16 cellular contexts compared by ENCODE assay signal in genomic region chr2:9543557-9543956, GRCh38. TPM values are rescaled to one million over a fixed set of nuclear protein-coding genes. Genes with fewer than 3 reads are reported as not detected.
A peak's percentile ranks its signal among the peaks of the same experiment; 100 is the strongest.
DNase-seq lines count a peak whose midpoint lies in the region; ATAC-seq and TF ChIP-seq lines count a peak whose summit lies in the region.
"Had no signal": no experiment of that assay in that cellular context is flagged by ENCODE, and none has a peak within 500 bp of the region (broad histone marks: within the 10 kb centered on the region; RNA-seq: fewer than 3 reads in every experiment).

No MANE protein-coding gene starts in this region.

- H3K36me3 Mint-ChIP-seq in activated naive CD8-positive, alpha-beta T cell treated with anti-CD3 and anti-CD28 coated beads, Interleukin-2, amount 10 ng/mL, durations not matched to agents 7 days and 5 days, result peaks cover 16% of the 10 kb centered on the region
- peaks cover 12% of the 10 kb centered on the region for H3K36me3 Mint-ChIP-seq in activated naive CD8-positive, alpha-beta T cell treated with anti-CD3 and anti-CD28 coated beads for 36 hours
- peaks cover 12% of the 10 kb centered on the region for H3K36me3 Mint-ChIP-seq in activated CD4-positive, alpha-beta memory T cell treated with anti-CD3 and anti-CD28 coated beads, Interleukin-2, amount 10 ng/mL, durations not matched to agents 7 days and 5 days (ENCODE audit: low read depth)

- TF ChIP-seq POLR2A in spleen (IDR thresholded peaks at IDR 0.05), result no peak

- no peak overlapping the region for H3K4me3 ChIP-seq in Loucy (ENCODE audit: low read length, poor library complexity, severe bottlenecking)
- H3K4me3 ChIP-seq in spleen, result no peak overlapping the region
- H3K4me3 ChIP-seq: adrenal gland, gastrocnemius medialis, lower lobe of right lung had no signal

- H3K9me3 ChIP-seq in Loucy (ENCODE audit: insufficient read depth, low read depth, low read length) (no peaks in the 10 kb centered on the region), spleen (no peaks in the 10 kb centered on the region)
- H3K9me3 ChIP-seq: adrenal gland, gastrocnemius medialis, lower lobe of right lung, SK-N-SH had no signal

- H3K36me3 ChIP-seq in Loucy (ENCODE audit: insufficient read depth, low read length) (peaks cover 28% of the 10 kb centered on the region; the same call in 1 of the 2 replicates), spleen (peaks cover 0 to 20% (median 5%) of the 10 kb centered on the region in 6 donors)
- H3K36me3 ChIP-seq: adrenal gland had no signal

- H3K27me3 ChIP-seq in Loucy (ENCODE audit: insufficient read depth, low read length, poor library complexity, severe bottlenecking) (no peaks in the 10 kb centered on the region), spleen (replicated peaks in 1 of 7) (no peaks in the 10 kb centered on the region)
- H3K27me3 ChIP-seq: adrenal gland, gastrocnemius medialis had no signal

- peak overlapping the region; percentile 13 for H3K27ac Mint-ChIP-seq in activated naive CD8-positive, alpha-beta T cell treated with anti-CD3 and anti-CD28 coated beads, Interleukin-2, amount 10 ng/mL, durations not matched to agents 7 days and 5 days
- no peak overlapping the region for H3K27ac Mint-ChIP-seq in activated naive CD8-positive, alpha-beta T cell treated with anti-CD3 and anti-CD28 coated beads for 36 hours
- H3K27ac Mint-ChIP-seq in activated CD4-positive, alpha-beta memory T cell treated with anti-CD3 and anti-CD28 coated beads, Interleukin-2, amount 10 ng/mL, durations not matched to agents 7 days and 5 days, result peak overlapping the region; percentile 12
- H3K27ac Mint-ChIP-seq: H9; stimulated activated effector memory CD8-positive, alpha-beta T cell treated with anti-CD3 and anti-CD28 coated beads, Interleukin-12 subunit alpha, Interleukin-12 subunit beta, amount 100 ng/mL, for 72 hours had no signal

- peaks cover 15% of the 10 kb centered on the region for H3K4me1 ChIP-seq in Loucy (ENCODE audit: insufficient read depth, low read length, poor library complexity, severe bottlenecking)
- H3K4me1 ChIP-seq in spleen, result peaks cover 59 to 100% (median 85%) of the 10 kb centered on the region in 6 donors

- peaks cover 38% of the 10 kb centered on the region for H3K4me1 Mint-ChIP-seq in activated naive CD8-positive, alpha-beta T cell treated with anti-CD3 and anti-CD28 coated beads, Interleukin-2, amount 10 ng/mL, durations not matched to agents 7 days and 5 days
- H3K4me1 Mint-ChIP-seq in activated naive CD8-positive, alpha-beta T cell treated with anti-CD3 and anti-CD28 coated beads for 36 hours, result peaks cover 41% of the 10 kb centered on the region
- peaks cover 46% of the 10 kb centered on the region for H3K4me1 Mint-ChIP-seq in activated CD4-positive, alpha-beta memory T cell treated with anti-CD3 and anti-CD28 coated beads, Interleukin-2, amount 10 ng/mL, durations not matched to agents 7 days and 5 days

- no peak for DNase-seq in activated naive CD8-positive, alpha-beta T cell treated with anti-CD3 and anti-CD28 coated beads, Interleukin-2, amount 10 ng/mL, durations not matched to agents 7 days and 5 days
- no peak for DNase-seq in activated naive CD8-positive, alpha-beta T cell treated with anti-CD3 and anti-CD28 coated beads for 36 hours
- peak; percentile 28 for DNase-seq in activated CD4-positive, alpha-beta memory T cell treated with anti-CD3 and anti-CD28 coated beads, Interleukin-2, amount 10 ng/mL, durations not matched to agents 7 days and 5 days
- DNase-seq in spleen, result no peak
- DNase-seq in stimulated activated naive CD4-positive, alpha-beta T cell (lab: John Stamatoyannopoulos, UW), result no peak
- DNase-seq in caudate nucleus (lab: John Stamatoyannopoulos, UW), result no peak
- DNase-seq: adrenal gland, gastrocnemius medialis, H9, lower lobe of right lung, NCI-H1105 treated with DMSO at 0.1 percent for 48 hours, NCI-H226, SK-N-SH had no signal

- CTCF ChIA-PET in activated CD4-positive, alpha-beta memory T cell treated with anti-CD3 and anti-CD28 coated beads, Interleukin-2, amount 10 ng/mL, durations not matched to agents 7 days and 5 days (lab: Charles Lee), result interaction anchor here (0.6 kb wide), 1 partner anchor 345 kb away, joined by 4 read pairs; no protein-coding TSS in a partner anchor

- peak; percentile 62 for ATAC-seq in activated naive CD8-positive, alpha-beta T cell treated with anti-CD3 and anti-CD28 coated beads, Interleukin-2, amount 10 ng/mL, durations not matched to agents 7 days and 5 days (ENCODE audit: low read depth)
- no peak for ATAC-seq in HG02970 (IDR thresholded peaks at IDR 0.05; ENCODE audit: low FRiP score, unreplicated experiment)
- ATAC-seq: gastrocnemius medialis; lower lobe of right lung; stimulated activated effector memory CD8-positive, alpha-beta T cell treated with anti-CD3 and anti-CD28 coated beads, Interleukin-12 subunit alpha, Interleukin-12 subunit beta, amount 100 ng/mL, for 72 hours had no signal

- intact Hi-C loops in spleen (cut with DNase I; ENCODE audit: low total_unique reads), result no loop called here

- WGBS in spleen, 5 donors, result 4 to 33% (median 22%) methylated on average over 1 of the region's 1 CpG

- H3F3A ChIP-seq in Loucy (ENCODE audit: low read depth), result 0 out of 2 replicates have a peak, but pooled peaks cover 5% of the 10 kb centered on the region

- H2AFZ ChIP-seq in Loucy (ENCODE audit: low read length), result no peak overlapping the region

- H3K27ac ChIP-seq in spleen (peak overlapping the region in 5 of 8 donors; percentile 24 to 69 (median 32)), caudate nucleus (ENCODE audit: low read depth, low read length) (no peak overlapping the region)
- H3K27ac ChIP-seq: adrenal gland, gastrocnemius medialis, lower lobe of right lung had no signal

- peaks cover 84% of the 10 kb centered on the region for H3K79me2 ChIP-seq in Loucy (ENCODE audit: insufficient read depth, low read length)

- H3K27me3 Mint-ChIP-seq in activated naive CD8-positive, alpha-beta T cell treated with anti-CD3 and anti-CD28 coated beads, Interleukin-2, amount 10 ng/mL, durations not matched to agents 7 days and 5 days, result no peaks in the 10 kb centered on the region
- H3K27me3 Mint-ChIP-seq in activated naive CD8-positive, alpha-beta T cell treated with anti-CD3 and anti-CD28 coated beads for 36 hours, result no peaks in the 10 kb centered on the region
- H3K27me3 Mint-ChIP-seq in activated CD4-positive, alpha-beta memory T cell treated with anti-CD3 and anti-CD28 coated beads, Interleukin-2, amount 10 ng/mL, durations not matched to agents 7 days and 5 days, result no peaks in the 10 kb centered on the region

- H3K4me2 ChIP-seq in Loucy (ENCODE audit: low read depth, low read length, poor library complexity, severe bottlenecking), result peak overlapping the region; percentile 10
- H3K4me2 ChIP-seq: SK-N-SH had no signal

- POLR2A ChIA-PET in activated naive CD8-positive, alpha-beta T cell treated with anti-CD3 and anti-CD28 coated beads, Interleukin-2, amount 10 ng/mL, durations not matched to agents 7 days and 5 days (lab: Charles Lee), result interaction anchor here (0.6 to 1.3 kb wide), 4 partner anchors 10 to 74 kb away, joined by 3 to 4 read pairs (median 3); no protein-coding TSS in a partner anchor
- POLR2A ChIA-PET in activated CD4-positive, alpha-beta memory T cell treated with anti-CD3 and anti-CD28 coated beads, Interleukin-2, amount 10 ng/mL, durations not matched to agents 7 days and 5 days (lab: Charles Lee), result interaction anchor here (1.5 to 1.9 kb wide), 2 partner anchors 12 to 300 kb away, joined by 3 to 10 read pairs; partner anchors contain the start of gene ADAM17

- TF ChIP-seq CTCF in Loucy (conservative IDR thresholded peaks at IDR 0.05; ENCODE audit: low read length), result no peak
- TF ChIP-seq CTCF in spleen (IDR thresholded peaks at IDR 0.05 in 8 of 11, conservative IDR thresholded peaks at IDR 0.05 in 3 of 11), result no peak

- peaks cover 36% of the 10 kb centered on the region for H4K20me1 ChIP-seq in Loucy (ENCODE audit: insufficient read depth, low read length, poor library complexity, severe bottlenecking)

- H3K9ac ChIP-seq in Loucy (ENCODE audit: low read depth, low read length, poor library complexity, severe bottlenecking), result no peak overlapping the region
- H3K9ac ChIP-seq: SK-N-SH had no signal

- H3K9me3 Mint-ChIP-seq in activated naive CD8-positive, alpha-beta T cell treated with anti-CD3 and anti-CD28 coated beads, Interleukin-2, amount 10 ng/mL, durations not matched to agents 7 days and 5 days, result no peaks in the 10 kb centered on the region
- H3K9me3 Mint-ChIP-seq in activated naive CD8-positive, alpha-beta T cell treated with anti-CD3 and anti-CD28 coated beads for 36 hours, result no peaks in the 10 kb centered on the region
- H3K9me3 Mint-ChIP-seq in activated CD4-positive, alpha-beta memory T cell treated with anti-CD3 and anti-CD28 coated beads, Interleukin-2, amount 10 ng/mL, durations not matched to agents 7 days and 5 days, result no peaks in the 10 kb centered on the region
- H3K9me3 Mint-ChIP-seq: H9; stimulated activated effector memory CD8-positive, alpha-beta T cell treated with anti-CD3 and anti-CD28 coated beads, Interleukin-12 subunit alpha, Interleukin-12 subunit beta, amount 100 ng/mL, for 72 hours had no signal

- H3K4me3 Mint-ChIP-seq in activated naive CD8-positive, alpha-beta T cell treated with anti-CD3 and anti-CD28 coated beads, Interleukin-2, amount 10 ng/mL, durations not matched to agents 7 days and 5 days, result peak overlapping the region; percentile 65
- H3K4me3 Mint-ChIP-seq in activated naive CD8-positive, alpha-beta T cell treated with anti-CD3 and anti-CD28 coated beads for 36 hours, result no peak overlapping the region
- no peak overlapping the region for H3K4me3 Mint-ChIP-seq in activated CD4-positive, alpha-beta memory T cell treated with anti-CD3 and anti-CD28 coated beads, Interleukin-2, amount 10 ng/mL, durations not matched to agents 7 days and 5 days
- H3K4me3 Mint-ChIP-seq: H9; stimulated activated effector memory CD8-positive, alpha-beta T cell treated with anti-CD3 and anti-CD28 coated beads, Interleukin-12 subunit alpha, Interleukin-12 subunit beta, amount 100 ng/mL, for 72 hours had no signal

- no peaks in the 10 kb centered on the region for H3K9me2 ChIP-seq in Loucy (replicated peaks; ENCODE audit: low read depth, low read length)
- H3K9me2 ChIP-seq: SK-N-SH had no signal

RNA-seq across cellular contexts. Expression of gene ADAM17, which starts 12.1 kb away (rescaled TPM):
- total RNA-seq in activated naive CD8-positive, alpha-beta T cell treated with anti-CD3 and anti-CD28 coated beads, Interleukin-2, amount 10 ng/mL, durations not matched to agents 7 days and 5 days, result 10 to 100 TPM; 24.7 to 25.3 TPM
- 10 to 100 TPM; 13.4 to 14.5 TPM for total RNA-seq in activated naive CD8-positive, alpha-beta T cell treated with anti-CD3 and anti-CD28 coated beads for 36 hours
- 10 to 100 TPM; 28.9 to 31.0 TPM for total RNA-seq in activated CD4-positive, alpha-beta memory T cell treated with anti-CD3 and anti-CD28 coated beads, Interleukin-2, amount 10 ng/mL, durations not matched to agents 7 days and 5 days
- total RNA-seq in spleen, result 10 to 100 TPM; 27.4 to 54.0 (median 44.4) TPM
- polyA plus RNA-seq in spleen, result 10 to 100 TPM in 1 of 3 donors, 1 to 10 TPM in 2; 9.4 to 10.6 (median 9.4) TPM
